1 cellular context compared by ENCODE assay signal in the genomic region with DNA sequence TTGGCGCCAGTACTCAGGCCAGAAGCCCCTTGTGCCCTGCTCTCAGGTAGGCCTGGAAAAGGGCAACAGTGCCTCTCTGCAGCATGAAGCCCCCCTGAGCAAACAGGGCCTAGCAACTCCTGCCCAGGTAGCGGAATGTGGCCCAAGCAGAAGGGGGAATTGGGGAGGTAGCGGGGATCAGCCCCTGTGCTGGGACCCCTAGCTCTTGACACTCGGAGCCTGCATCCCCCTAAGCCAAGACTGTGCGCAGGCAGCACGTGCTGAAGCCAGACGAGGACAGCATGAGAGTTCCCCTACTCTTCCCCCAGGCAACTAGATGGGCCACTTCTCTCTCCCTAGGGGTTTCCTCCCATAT.
TF ChIP-seq lines count a peak whose summit lies in the region.

No MANE protein-coding gene starts in this region.

TF ChIP-seq in IMR-90, 13 proteins besides CTCF, POLR2A, EP300 and RAD21 (continued from another document):
- TF ChIP-seq, protein P1, sequence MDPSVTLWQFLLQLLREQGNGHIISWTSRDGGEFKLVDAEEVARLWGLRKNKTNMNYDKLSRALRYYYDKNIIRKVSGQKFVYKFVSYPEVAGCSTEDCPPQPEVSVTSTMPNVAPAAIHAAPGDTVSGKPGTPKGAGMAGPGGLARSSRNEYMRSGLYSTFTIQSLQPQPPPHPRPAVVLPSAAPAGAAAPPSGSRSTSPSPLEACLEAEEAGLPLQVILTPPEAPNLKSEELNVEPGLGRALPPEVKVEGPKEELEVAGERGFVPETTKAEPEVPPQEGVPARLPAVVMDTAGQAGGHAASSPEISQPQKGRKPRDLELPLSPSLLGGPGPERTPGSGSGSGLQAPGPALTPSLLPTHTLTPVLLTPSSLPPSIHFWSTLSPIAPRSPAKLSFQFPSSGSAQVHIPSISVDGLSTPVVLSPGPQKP (IDR thresholded peaks at IDR 0.05; ENCODE audit: borderline replicate concordance, low read depth, low read length), result no peak
- no peak for TF ChIP-seq SMC3 (IDR thresholded peaks at IDR 0.05; ENCODE audit: low read depth, low read length)
- no peak for TF ChIP-seq BHLHE40 (IDR thresholded peaks at IDR 0.05; ENCODE audit: low read depth, low read length)
- no peak for TF ChIP-seq CHD1 (IDR thresholded peaks at IDR 0.05; ENCODE audit: low read depth, low read length)
- TF ChIP-seq NFE2L2 (IDR thresholded peaks at IDR 0.05; ENCODE audit: low read depth, low read length), result no peak
- TF ChIP-seq, protein P2, sequence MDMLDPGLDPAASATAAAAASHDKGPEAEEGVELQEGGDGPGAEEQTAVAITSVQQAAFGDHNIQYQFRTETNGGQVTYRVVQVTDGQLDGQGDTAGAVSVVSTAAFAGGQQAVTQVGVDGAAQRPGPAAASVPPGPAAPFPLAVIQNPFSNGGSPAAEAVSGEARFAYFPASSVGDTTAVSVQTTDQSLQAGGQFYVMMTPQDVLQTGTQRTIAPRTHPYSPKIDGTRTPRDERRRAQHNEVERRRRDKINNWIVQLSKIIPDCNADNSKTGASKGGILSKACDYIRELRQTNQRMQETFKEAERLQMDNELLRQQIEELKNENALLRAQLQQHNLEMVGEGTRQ (IDR thresholded peaks at IDR 0.05; ENCODE audit: low read depth, low read length), result no peak
